Comparison of ENCODE assay signal across 8 cellular contexts in the genomic region with DNA sequence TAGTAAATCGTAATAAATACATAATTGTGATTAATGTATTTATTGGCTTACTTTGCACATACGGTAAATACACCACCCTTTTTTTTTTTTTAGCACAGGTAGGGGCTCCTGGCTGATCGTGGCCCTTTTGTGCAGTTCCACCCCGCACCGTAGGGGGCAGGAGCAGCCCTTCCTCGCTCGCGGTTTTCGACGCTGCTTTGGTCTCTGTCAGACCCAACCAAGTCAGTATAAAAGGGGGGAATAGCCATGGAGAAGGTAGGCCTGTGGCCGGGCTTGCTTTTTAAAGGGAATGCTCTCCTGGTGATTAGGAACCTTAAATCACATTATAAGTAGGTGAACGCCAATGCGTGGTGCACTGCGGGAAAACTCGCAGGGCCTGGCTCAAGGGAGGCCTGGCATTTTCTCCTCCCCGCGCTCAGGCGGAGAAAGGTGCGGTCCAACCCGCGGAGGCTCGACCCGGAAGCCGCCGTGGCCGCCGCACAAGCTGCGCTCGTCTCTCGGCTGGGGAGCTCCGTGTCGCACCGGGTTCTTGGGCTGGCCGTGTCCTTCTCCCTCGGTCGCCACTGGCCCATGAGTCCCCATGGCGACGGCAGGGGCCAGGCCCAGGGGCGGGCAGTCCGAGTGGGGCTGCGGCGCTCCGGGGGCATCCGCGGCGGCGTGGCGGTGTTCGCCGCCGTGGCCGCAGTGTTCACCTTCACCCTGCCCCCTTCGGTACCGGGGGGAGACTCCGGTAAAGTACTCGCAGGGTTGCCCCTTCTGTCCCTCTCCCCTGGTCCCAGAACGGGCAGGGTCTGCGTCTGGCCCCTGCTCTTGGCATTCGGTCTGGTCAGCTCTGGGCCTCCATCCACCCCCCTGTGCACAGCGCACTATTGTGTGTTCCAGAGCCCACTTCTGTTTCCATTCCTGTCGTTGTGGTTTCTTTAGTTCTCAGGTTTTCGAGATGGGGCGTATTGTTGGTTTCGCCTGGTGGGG. TPM values are rescaled to one million over a fixed set of nuclear protein-coding genes. Genes with fewer than 3 reads are reported as not detected.
A peak's percentile ranks its signal among the peaks of the same experiment; 100 is the strongest.
DNase-seq lines count a peak whose midpoint lies in the region; ATAC-seq and TF ChIP-seq lines count a peak whose summit lies in the region.

A gene (plus strand): TSS at position 454 of the 972 bp plus-strand sequence. CDS start 117 bp downstream, at position 571.

- peaks cover 0 to 2% (median 0%) of the 10 kb centered on the region in 3 donors for H3K27me3 Mint-ChIP-seq in naive B cell
- H3K27me3 Mint-ChIP-seq in stimulated activated memory B cell treated with anti-CD40 and anti-IgM and Interleukin-4, amounts not matched to agents 10 μg/mL and 1 μg/mL and 100 μg/mL, for 72 hours: no peaks in the 10 kb centered on the region

- H3K36me3 ChIP-seq in KOPT-K1 (ENCODE audit: insufficient read depth, low read length): no peaks in the 10 kb centered on the region
- no peaks in the 10 kb centered on the region for H3K36me3 ChIP-seq in Peyer's patch

- peak within 1 kb of the TSS; percentile 91 to 97 (median 95) for H3K4me3 Mint-ChIP-seq in naive B cell
- peak within 1 kb of the TSS; percentile 92 for H3K4me3 Mint-ChIP-seq in stimulated activated memory B cell treated with anti-CD40 and anti-IgM and Interleukin-4, amounts not matched to agents 10 μg/mL and 1 μg/mL and 100 μg/mL, for 72 hours

- H3K4me1 Mint-ChIP-seq in naive B cell: peaks cover 32 to 40% (median 39%) of the 10 kb centered on the region in 3 donors
- H3K4me1 Mint-ChIP-seq in stimulated activated memory B cell treated with anti-CD40 and anti-IgM and Interleukin-4, amounts not matched to agents 10 μg/mL and 1 μg/mL and 100 μg/mL, for 72 hours: peaks cover 40% of the 10 kb centered on the region

- DNase-seq in Daoy (ENCODE audit: low read depth) (peak; percentile 93), Peyer's patch (peak; percentile 77 to 93 (median 92)), activated T-helper 1 cell treated with Interleukin-2 at 50 U/mL for 16 hours (ENCODE audit: low read depth) (peak; percentile 81), fibroblast of gingiva (ENCODE audit: low read depth) (peak; percentile 85), naive B cell (peak; percentile 92)

- peak within 1 kb of the TSS; percentile 90 to 98 (median 96) for H3K27ac Mint-ChIP-seq in naive B cell
- peak within 1 kb of the TSS; percentile 96 for H3K27ac Mint-ChIP-seq in stimulated activated memory B cell treated with anti-CD40 and anti-IgM and Interleukin-4, amounts not matched to agents 10 μg/mL and 1 μg/mL and 100 μg/mL, for 72 hours

- H3K27ac ChIP-seq in KOPT-K1 (ENCODE audit: low read depth, low read length, poor library complexity, severe bottlenecking): peak within 1 kb of the TSS; percentile 90
- H3K27ac ChIP-seq in Peyer's patch: peak within 1 kb of the TSS; percentile 86 to 90 (median 87)

- TF ChIP-seq CTCF in Peyer's patch (IDR thresholded peaks at IDR 0.05): peak; percentile 68 to 89 (median 80)

- H3K9me3 Mint-ChIP-seq in naive B cell: no peaks in the 10 kb centered on the region
- no peaks in the 10 kb centered on the region for H3K9me3 Mint-ChIP-seq in stimulated activated memory B cell treated with anti-CD40 and anti-IgM and Interleukin-4, amounts not matched to agents 10 μg/mL and 1 μg/mL and 100 μg/mL, for 72 hours

- peak within 1 kb of the TSS; percentile 87 to 97 (median 91) for H3K4me3 ChIP-seq in Peyer's patch

- no peaks in the 10 kb centered on the region for H3K27me3 ChIP-seq in Peyer's patch

- H3K9me3 ChIP-seq in KOPT-K1 (ENCODE audit: insufficient read depth, low read length, poor library complexity, severe bottlenecking): no peaks in the 10 kb centered on the region
- H3K9me3 ChIP-seq in Peyer's patch: no peaks in the 10 kb centered on the region

- H3K36me3 Mint-ChIP-seq in naive B cell: no peaks in the 10 kb centered on the region
- H3K36me3 Mint-ChIP-seq in stimulated activated memory B cell treated with anti-CD40 and anti-IgM and Interleukin-4, amounts not matched to agents 10 μg/mL and 1 μg/mL and 100 μg/mL, for 72 hours: no peaks in the 10 kb centered on the region

- ATAC-seq in GM21786 (IDR thresholded peaks at IDR 0.05; ENCODE audit: unreplicated experiment) (peak; percentile 90), naive B cell (ENCODE audit: low read depth in 2 of 2) (peak; percentile 87 to 88)
- ATAC-seq in stimulated activated memory B cell treated with anti-CD40 and anti-IgM and Interleukin-4, amounts not matched to agents 10 μg/mL and 1 μg/mL and 100 μg/mL, for 72 hours: peak; percentile 92

- peaks cover 0 to 19% (median 0%) of the 10 kb centered on the region in 4 donors for H3K4me1 ChIP-seq in Peyer's patch

- peak; percentile 76 to 77 for TF ChIP-seq POLR2A in Peyer's patch (IDR thresholded peaks at IDR 0.05)

RNA-seq across cellular contexts. Expression of the gene that starts here (rescaled TPM):
- total RNA-seq in Daoy (2014; rRNA removed; shearing (Covaris generic)): 8.6 and 12.3 TPM in 2 replicates
- total RNA-seq in Peyer's patch: 10 to 100 TPM; 13.3 to 43.5 (median 24.5) TPM
- 10 to 100 TPM in 5 of 6 donors, 1 to 10 TPM in 1; 6.7 to 23.2 (median 14.2) TPM for polyA plus RNA-seq in naive B cell (ENCODE audit: low read depth in 6 of 6)

Comparison
In these comparisons a context has a peak if more than half of its experiments do, and no peak if none do; other contexts are left out.
1. Peak in every context shown above with its lines: DNase-seq, ATAC-seq, H3K4me3 ChIP-seq and H3K27ac ChIP-seq.